ENCODE assay signal across 9 cellular contexts in genomic region chr3:149487598-149488197, GRCh38. TPM values are rescaled to one million over a fixed set of nuclear protein-coding genes. Genes with fewer than 3 reads are reported as not detected.
A peak's percentile ranks its signal among the peaks of the same experiment; 100 is the strongest.
DNase-seq lines count a peak whose midpoint lies in the region; ATAC-seq and TF ChIP-seq lines count a peak whose summit lies in the region.
"Had no signal": no experiment of that assay in that cellular context is flagged by ENCODE, and none has a peak within 500 bp of the region (broad histone marks: within the 10 kb centered on the region; RNA-seq: fewer than 3 reads in every experiment).

No MANE protein-coding gene starts in this region.

- H3K9me2 ChIP-seq in SK-N-SH = no peaks in the 10 kb centered on the region

- TF ChIP-seq EP300 in SK-N-SH (IDR thresholded peaks at IDR 0.05; ENCODE audit: borderline replicate concordance in 1 of 2, low read depth in 1 of 2, low read length in 1 of 2) = no peak

- H3K79me2 ChIP-seq in SK-N-SH (ENCODE audit: insufficient read depth) = no peaks in the 10 kb centered on the region

- H3F3A ChIP-seq in SK-N-SH (replicated peaks; ENCODE audit: insufficient read depth) = no peaks in the 10 kb centered on the region

- TF ChIP-seq CTCF in heart left ventricle (IDR thresholded peaks at IDR 0.05) = peak in 9 of 12 donors; percentile 6 to 37 (median 21)
- peak; percentile 41 for TF ChIP-seq CTCF in SK-N-SH (IDR thresholded peaks at IDR 0.05)
- peak; percentile 45 for TF ChIP-seq CTCF in fibroblast of villous mesenchyme (IDR thresholded peaks at IDR 0.05; ENCODE audit: insufficient read depth, low read depth, low read length)
- TF ChIP-seq CTCF in testis (IDR thresholded peaks at IDR 0.05) = peak in 1 of 3 experiments; percentile 38

- DNase-seq in heart left ventricle = no peak
- no peak for DNase-seq in Right ventricle myocardium inferior (ENCODE audit: missing footprints)
- DNase-seq in SK-N-SH = no peak
- no peak for DNase-seq in fibroblast of villous mesenchyme (ENCODE audit: low read depth)
- no peak for DNase-seq in GM03348 (ENCODE audit: low spot score)
- no peak for DNase-seq in testis
- no peak for DNase-seq in hypothalamus (lab: John Stamatoyannopoulos, UW)

- H3K27me3 ChIP-seq in heart left ventricle = peaks cover 0 to 6% (median 0%) of the 10 kb centered on the region in 9 donors
- H3K27me3 ChIP-seq in SK-N-SH (ENCODE audit: insufficient read depth) = no peaks in the 10 kb centered on the region
- H3K27me3 ChIP-seq in testis = no peaks in the 10 kb centered on the region

- 67 to 78% (median 72%) methylated on average over 6 of the region's 6 CpGs for WGBS in heart left ventricle, 4 donors
- 61% methylated on average over 6 of the region's 6 CpGs for WGBS in SK-N-SH (ENCODE audit: low lambda C conversion rate)
- 76 to 83% methylated on average over 6 of the region's 6 CpGs for whole genome bisulfite sequencing in testis, 2 donors

- POLR2A ChIA-PET in SK-N-SH (lab: Yijun Ruan, JAX) = no interaction called here

- H3K9me3 ChIP-seq in heart left ventricle (peaks cover 0 to 8% (median 0%) of the 10 kb centered on the region in 12 donors), SK-N-SH (no peaks in the 10 kb centered on the region), testis (no peaks in the 10 kb centered on the region)

- H3K4me3 ChIP-seq in heart left ventricle (no peak overlapping the region), SK-N-SH (ENCODE audit: low read depth in 2 of 2, low read length in 1 of 2) (no peak overlapping the region), fibroblast of villous mesenchyme (ENCODE audit: low read depth, low read length) (no peak overlapping the region), testis (no peak overlapping the region)

- H3K4me1 ChIP-seq in heart left ventricle (peaks cover 0 to 3% (median 0%) of the 10 kb centered on the region in 12 donors), SK-N-SH (ENCODE audit: control insufficient read depth in 1 of 2, insufficient read depth in 2 of 2, low read depth in 1 of 2, low read length in 1 of 2) (no peaks in the 10 kb centered on the region), testis (no peaks in the 10 kb centered on the region)

- no peak overlapping the region for H2AFZ ChIP-seq in SK-N-SH (ENCODE audit: low read depth)

- no peak overlapping the region for H3K4me2 ChIP-seq in SK-N-SH

- intact Hi-C loops in heart left ventricle (cut with DNase I) = loop anchor here in 7 of 10 donors (10.0 kb wide), 2 partner anchors 213 to 363 kb away; partner anchors contain the start of gene HPS3 (in 6 of the 7)
- intact Hi-C loops in Right ventricle myocardium inferior (cut with DNase I) = loop anchor here (10.0 kb wide), 1 partner anchor 363 kb away; the partner anchor contains the start of gene HPS3
- intact Hi-C loops in testis (cut with DNase I; ENCODE audit: low total_unique reads) = loop anchor here (10.0 kb wide), 1 partner anchor 93 kb away; no protein-coding TSS in a partner anchor

- H3K36me3 ChIP-seq in heart left ventricle (no peaks in the 10 kb centered on the region), SK-N-SH (replicated peaks in 1 of 2; ENCODE audit: control insufficient read depth in 1 of 2, insufficient read depth in 2 of 2, low read length in 1 of 2) (no peaks in the 10 kb centered on the region), testis (ENCODE audit: low read depth, missing control alignments) (no peaks in the 10 kb centered on the region)

- TF ChIP-seq POLR2A in heart left ventricle (IDR thresholded peaks at IDR 0.05) (no peak), testis (IDR thresholded peaks at IDR 0.05) (no peak)

- no peak overlapping the region for H3K9ac ChIP-seq in SK-N-SH

- TF ChIP-seq RAD21 in SK-N-SH (IDR thresholded peaks at IDR 0.05; ENCODE audit: low read length) = no peak

- no peaks in the 10 kb centered on the region for H4K20me1 ChIP-seq in SK-N-SH (ENCODE audit: insufficient read depth)

- H3K27ac ChIP-seq in heart left ventricle = no peak overlapping the region
- no peak overlapping the region for H3K27ac ChIP-seq in SK-N-SH (ENCODE audit: low read depth in 2 of 2, low read length in 1 of 2)
- H3K27ac ChIP-seq in testis = no peak overlapping the region

- CTCF ChIA-PET in SK-N-SH (lab: Yijun Ruan, JAX) = interaction anchor here (0.8 to 1.9 kb wide), 2 partner anchors 24 to 133 kb away, joined by 3 to 7 read pairs; no protein-coding TSS in a partner anchor

- ATAC-seq in heart left ventricle (peak in 1 of 4 donors; percentile 53), Right ventricle myocardium inferior (no peak), HG02798 (IDR thresholded peaks at IDR 0.05; ENCODE audit: poor library complexity, unreplicated experiment) (peak; percentile 76)

TF ChIP-seq in SK-N-SH, 30 proteins besides CTCF, POLR2A, EP300 and RAD21:
- TF ChIP-seq GABPA (IDR thresholded peaks at IDR 0.05; ENCODE audit: low read depth) = no peak
- TF ChIP-seq FOSL2 (IDR thresholded peaks at IDR 0.05; ENCODE audit: borderline replicate concordance, low read depth) = no peak
- TF ChIP-seq NRF1 (IDR thresholded peaks at IDR 0.05; ENCODE audit: low read depth, low read length) = no peak
- no peak for TF ChIP-seq MXI1 (IDR thresholded peaks at IDR 0.05; ENCODE audit: low read depth, low read length)
- no peak for TF ChIP-seq FOXM1 (IDR thresholded peaks at IDR 0.05; ENCODE audit: low read depth)
- no peak for TF ChIP-seq REST (IDR thresholded peaks at IDR 0.05; ENCODE audit: low read depth, low read length)
- no peak for TF ChIP-seq EZH2phosphoT487 (IDR thresholded peaks at IDR 0.05; ENCODE audit: borderline replicate concordance, low read depth)
- TF ChIP-seq RCOR1 (IDR thresholded peaks at IDR 0.05; ENCODE audit: low read length) = no peak
- no peak for TF ChIP-seq NFIC (IDR thresholded peaks at IDR 0.05; ENCODE audit: borderline replicate concordance)
- no peak for TF ChIP-seq YY1 (IDR thresholded peaks at IDR 0.05; ENCODE audit: low read depth)
- no peak for TF ChIP-seq JUND (IDR thresholded peaks at IDR 0.05)
- TF ChIP-seq FOXJ3 (CRISPR knock-in tag; IDR thresholded peaks at IDR 0.05) = no peak
- TF ChIP-seq MAX (IDR thresholded peaks at IDR 0.05; ENCODE audit: low read depth) = no peak
- no peak for TF ChIP-seq USF2 (IDR thresholded peaks at IDR 0.05; ENCODE audit: borderline replicate concordance, low read depth, low read length)

RNA-seq across cellular contexts. Expression of gene TM4SF4, which starts 13.2 kb away (rescaled TPM):
- not detected for total RNA-seq in heart left ventricle
- not detected for polyA plus RNA-seq in heart left ventricle
- total RNA-seq in Right ventricle myocardium inferior = not detected
- polyA plus RNA-seq in SK-N-SH (2012; rRNA removed) = 0.08 and 0.10 TPM in 2 replicates
- 0.18 and 0.81 TPM in 2 replicates for polyA plus RNA-seq in SK-N-SH (2012; cell fraction: cytosol; rRNA removed)
- not detected in 2 replicates for polyA plus RNA-seq in SK-N-SH (2012; cell fraction: nucleus; rRNA removed)
- total RNA-seq in fibroblast of villous mesenchyme = under 0.01 TPM in 1 of 2 replicates, not detected in the other
- under 1 TPM; 0.12 to 0.39 TPM for total RNA-seq in testis
- 1.4 TPM for polyA plus RNA-seq in testis (ENCODE audit: insufficient read depth, low read depth, low replicate concordance)
- total RNA-seq: aorta had no signal
